1 cellular context compared by ENCODE assay signal in the genomic region with DNA sequence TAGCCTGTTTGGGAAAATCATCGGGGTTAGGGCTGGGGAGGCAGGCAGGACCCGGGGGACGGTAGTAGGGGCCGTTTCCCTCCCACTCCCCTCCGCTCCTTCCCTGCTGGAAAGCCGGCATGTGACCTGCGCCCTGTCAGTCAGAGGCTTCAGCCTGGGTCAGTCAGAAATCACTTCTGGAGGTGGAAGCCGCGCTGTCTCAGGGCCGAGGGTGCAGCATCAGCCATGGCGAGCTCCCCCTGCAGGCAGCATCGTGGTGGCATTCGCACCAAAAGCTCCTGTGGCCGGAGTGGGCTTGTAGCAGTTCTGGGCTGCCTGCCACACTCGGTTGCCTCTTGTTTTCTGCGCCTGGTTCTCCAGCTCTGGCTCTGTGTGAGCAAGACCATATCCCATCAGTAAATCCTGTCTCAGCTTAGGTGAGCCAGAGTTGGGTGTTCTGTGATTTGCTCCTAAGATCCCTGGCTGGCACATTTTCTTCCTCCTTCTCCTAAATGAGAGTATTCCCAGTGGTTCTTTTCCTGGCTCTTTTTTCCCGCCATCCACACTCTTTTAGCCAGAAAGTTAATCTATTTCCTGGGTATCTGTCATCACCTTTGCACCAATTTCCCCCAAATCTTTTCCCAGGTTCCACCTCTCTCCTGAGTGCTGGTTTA.
A peak's percentile ranks its signal among the peaks of the same experiment; 100 is the strongest.
TF ChIP-seq lines count a peak whose summit lies in the region.

No MANE protein-coding gene starts in this region.

TF ChIP-seq in HepG2, 621 proteins besides CTCF, POLR2A, EP300 and RAD21 (continued from another document and continues in another):
- TF ChIP-seq, protein P1, sequence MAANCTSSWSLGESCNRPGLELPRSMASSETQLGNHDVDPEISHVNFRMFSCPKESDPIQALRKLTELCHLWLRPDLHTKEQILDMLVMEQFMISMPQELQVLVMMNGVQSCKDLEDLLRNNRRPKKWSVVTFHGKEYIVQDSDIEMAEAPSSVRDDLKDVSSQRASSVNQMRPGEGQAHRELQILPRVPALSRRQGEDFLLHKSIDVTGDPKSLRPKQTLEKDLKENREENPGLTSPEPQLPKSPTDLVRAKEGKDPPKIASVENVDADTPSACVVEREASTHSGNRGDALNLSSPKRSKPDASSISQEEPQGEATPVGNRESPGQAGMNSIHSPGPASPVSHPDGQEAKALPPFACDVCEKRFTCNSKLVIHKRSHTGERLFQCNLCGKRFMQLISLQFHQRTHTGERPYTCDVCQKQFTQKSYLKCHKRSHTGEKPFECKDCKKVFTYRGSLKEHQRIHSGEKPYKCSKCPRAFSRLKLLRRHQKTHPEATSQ (CRISPR knock-in tag; IDR thresholded peaks at IDR 0.05; ENCODE audit: borderline replicate concordance): no peak
- peak; percentile 35; the same call in 1 of the 2 replicates for TF ChIP-seq SAP130 (CRISPR knock-in tag; IDR thresholded peaks at IDR 0.05; ENCODE audit: low read depth)
- no peak for TF ChIP-seq ZNF180 (CRISPR knock-in tag; IDR thresholded peaks at IDR 0.05; ENCODE audit: borderline replicate concordance, low read depth)
- no peak for TF ChIP-seq NFE2L2 (IDR thresholded peaks at IDR 0.05; ENCODE audit: low read length)
- TF ChIP-seq ZNF749 (CRISPR knock-in tag; IDR thresholded peaks at IDR 0.05; ENCODE audit: borderline replicate concordance): no peak
- TF ChIP-seq, protein P2, sequence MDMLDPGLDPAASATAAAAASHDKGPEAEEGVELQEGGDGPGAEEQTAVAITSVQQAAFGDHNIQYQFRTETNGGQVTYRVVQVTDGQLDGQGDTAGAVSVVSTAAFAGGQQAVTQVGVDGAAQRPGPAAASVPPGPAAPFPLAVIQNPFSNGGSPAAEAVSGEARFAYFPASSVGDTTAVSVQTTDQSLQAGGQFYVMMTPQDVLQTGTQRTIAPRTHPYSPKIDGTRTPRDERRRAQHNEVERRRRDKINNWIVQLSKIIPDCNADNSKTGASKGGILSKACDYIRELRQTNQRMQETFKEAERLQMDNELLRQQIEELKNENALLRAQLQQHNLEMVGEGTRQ (IDR thresholded peaks at IDR 0.05; ENCODE audit: low read depth, low read length): no peak
- TF ChIP-seq, protein P2 (CRISPR knock-in tag; IDR thresholded peaks at IDR 0.05; ENCODE audit: borderline replicate concordance): peak; percentile 45; the same call in 1 of the 2 replicates
- no peak for TF ChIP-seq HOXA3 (CRISPR knock-in tag; IDR thresholded peaks at IDR 0.05)
- no peak for TF ChIP-seq ZNF619 (CRISPR knock-in tag; IDR thresholded peaks at IDR 0.05)
- no peak; the same call in 1 of the 2 replicates for TF ChIP-seq ZNF136 (CRISPR knock-in tag; IDR thresholded peaks at IDR 0.05; ENCODE audit: low read depth)
- TF ChIP-seq, protein P3, sequence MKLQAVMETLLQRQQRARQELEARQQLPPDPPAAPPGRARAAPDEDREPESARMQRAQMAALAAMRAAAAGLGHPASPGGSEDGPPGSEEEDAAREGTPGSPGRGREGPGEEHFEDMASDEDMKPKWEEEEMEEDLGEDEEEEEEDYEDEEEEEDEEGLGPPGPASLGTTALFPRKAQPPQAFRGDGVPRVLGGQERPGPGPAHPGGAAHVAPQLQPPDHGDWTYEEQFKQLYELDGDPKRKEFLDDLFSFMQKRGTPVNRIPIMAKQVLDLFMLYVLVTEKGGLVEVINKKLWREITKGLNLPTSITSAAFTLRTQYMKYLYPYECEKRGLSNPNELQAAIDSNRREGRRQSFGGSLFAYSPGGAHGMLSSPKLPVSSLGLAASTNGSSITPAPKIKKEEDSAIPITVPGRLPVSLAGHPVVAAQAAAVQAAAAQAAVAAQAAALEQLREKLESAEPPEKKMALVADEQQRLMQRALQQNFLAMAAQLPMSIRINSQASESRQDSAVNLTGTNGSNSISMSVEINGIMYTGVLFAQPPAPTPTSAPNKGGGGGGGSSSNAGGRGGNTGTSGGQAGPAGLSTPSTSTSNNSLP (IDR thresholded peaks at IDR 0.05; ENCODE audit: low read depth, low read length): no peak
- TF ChIP-seq SIN3A (IDR thresholded peaks at IDR 0.05; ENCODE audit: borderline replicate concordance, low read depth, low read length): no peak
- no peak for TF ChIP-seq ZNF558 (CRISPR knock-in tag; IDR thresholded peaks at IDR 0.05; ENCODE audit: borderline replicate concordance)
- TF ChIP-seq ZNF264 (CRISPR knock-in tag; IDR thresholded peaks at IDR 0.05): no peak
- TF ChIP-seq REPIN1 (CRISPR knock-in tag; IDR thresholded peaks at IDR 0.05; ENCODE audit: borderline replicate concordance, low read depth): peak; percentile 58; the same call in 1 of the 2 replicates
- no peak for TF ChIP-seq DR1 (CRISPR knock-in tag; IDR thresholded peaks at IDR 0.05)
- no peak for TF ChIP-seq SRF (IDR thresholded peaks at IDR 0.05; ENCODE audit: low read depth, low read length)
- TF ChIP-seq SRY (CRISPR knock-in tag; IDR thresholded peaks at IDR 0.05): no peak
- no peak for TF ChIP-seq ZNF274 (CRISPR knock-in tag; IDR thresholded peaks at IDR 0.05)
- TF ChIP-seq ZBTB7B (CRISPR knock-in tag; IDR thresholded peaks at IDR 0.05): peak; percentile 56; the same call in 1 of the 2 replicates
- TF ChIP-seq, protein P4, sequence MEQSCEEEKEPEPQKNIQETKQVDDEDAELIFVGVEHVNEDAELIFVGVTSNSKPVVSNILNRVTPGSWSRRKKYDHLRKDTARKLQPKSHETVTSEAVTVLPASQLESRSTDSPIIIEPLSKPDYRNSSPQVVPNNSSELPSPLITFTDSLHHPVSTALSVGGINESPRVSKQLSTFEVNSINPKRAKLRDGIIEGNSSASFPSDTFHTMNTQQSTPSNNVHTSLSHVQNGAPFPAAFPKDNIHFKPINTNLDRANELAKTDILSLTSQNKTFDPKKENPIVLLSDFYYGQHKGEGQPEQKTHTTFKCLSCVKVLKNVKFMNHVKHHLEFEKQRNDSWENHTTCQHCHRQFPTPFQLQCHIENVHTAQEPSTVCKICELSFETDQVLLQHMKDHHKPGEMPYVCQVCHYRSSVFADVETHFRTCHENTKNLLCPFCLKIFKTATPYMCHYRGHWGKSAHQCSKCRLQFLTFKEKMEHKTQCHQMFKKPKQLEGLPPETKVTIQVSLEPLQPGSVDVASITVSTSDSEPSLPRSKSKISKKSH (CRISPR knock-in tag; IDR thresholded peaks at IDR 0.05; ENCODE audit: borderline replicate concordance): peak; percentile 67; the same call in 1 of the 2 replicates
- no peak for TF ChIP-seq CAMTA2 (CRISPR knock-in tag; IDR thresholded peaks at IDR 0.05; ENCODE audit: borderline replicate concordance)
- TF ChIP-seq SMARCE1 (IDR thresholded peaks at IDR 0.05; ENCODE audit: borderline replicate concordance): no peak
- TF ChIP-seq ZNF766 (CRISPR knock-in tag; IDR thresholded peaks at IDR 0.05; ENCODE audit: borderline replicate concordance): no peak
- TF ChIP-seq, protein P5, sequence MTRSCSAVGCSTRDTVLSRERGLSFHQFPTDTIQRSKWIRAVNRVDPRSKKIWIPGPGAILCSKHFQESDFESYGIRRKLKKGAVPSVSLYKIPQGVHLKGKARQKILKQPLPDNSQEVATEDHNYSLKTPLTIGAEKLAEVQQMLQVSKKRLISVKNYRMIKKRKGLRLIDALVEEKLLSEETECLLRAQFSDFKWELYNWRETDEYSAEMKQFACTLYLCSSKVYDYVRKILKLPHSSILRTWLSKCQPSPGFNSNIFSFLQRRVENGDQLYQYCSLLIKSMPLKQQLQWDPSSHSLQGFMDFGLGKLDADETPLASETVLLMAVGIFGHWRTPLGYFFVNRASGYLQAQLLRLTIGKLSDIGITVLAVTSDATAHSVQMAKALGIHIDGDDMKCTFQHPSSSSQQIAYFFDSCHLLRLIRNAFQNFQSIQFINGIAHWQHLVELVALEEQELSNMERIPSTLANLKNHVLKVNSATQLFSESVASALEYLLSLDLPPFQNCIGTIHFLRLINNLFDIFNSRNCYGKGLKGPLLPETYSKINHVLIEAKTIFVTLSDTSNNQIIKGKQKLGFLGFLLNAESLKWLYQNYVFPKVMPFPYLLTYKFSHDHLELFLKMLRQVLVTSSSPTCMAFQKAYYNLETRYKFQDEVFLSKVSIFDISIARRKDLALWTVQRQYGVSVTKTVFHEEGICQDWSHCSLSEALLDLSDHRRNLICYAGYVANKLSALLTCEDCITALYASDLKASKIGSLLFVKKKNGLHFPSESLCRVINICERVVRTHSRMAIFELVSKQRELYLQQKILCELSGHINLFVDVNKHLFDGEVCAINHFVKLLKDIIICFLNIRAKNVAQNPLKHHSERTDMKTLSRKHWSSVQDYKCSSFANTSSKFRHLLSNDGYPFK (CRISPR knock-in tag; IDR thresholded peaks at IDR 0.05; ENCODE audit: borderline replicate concordance): peak; percentile 64; the same call in 1 of the 2 replicates
- TF ChIP-seq, protein P6, sequence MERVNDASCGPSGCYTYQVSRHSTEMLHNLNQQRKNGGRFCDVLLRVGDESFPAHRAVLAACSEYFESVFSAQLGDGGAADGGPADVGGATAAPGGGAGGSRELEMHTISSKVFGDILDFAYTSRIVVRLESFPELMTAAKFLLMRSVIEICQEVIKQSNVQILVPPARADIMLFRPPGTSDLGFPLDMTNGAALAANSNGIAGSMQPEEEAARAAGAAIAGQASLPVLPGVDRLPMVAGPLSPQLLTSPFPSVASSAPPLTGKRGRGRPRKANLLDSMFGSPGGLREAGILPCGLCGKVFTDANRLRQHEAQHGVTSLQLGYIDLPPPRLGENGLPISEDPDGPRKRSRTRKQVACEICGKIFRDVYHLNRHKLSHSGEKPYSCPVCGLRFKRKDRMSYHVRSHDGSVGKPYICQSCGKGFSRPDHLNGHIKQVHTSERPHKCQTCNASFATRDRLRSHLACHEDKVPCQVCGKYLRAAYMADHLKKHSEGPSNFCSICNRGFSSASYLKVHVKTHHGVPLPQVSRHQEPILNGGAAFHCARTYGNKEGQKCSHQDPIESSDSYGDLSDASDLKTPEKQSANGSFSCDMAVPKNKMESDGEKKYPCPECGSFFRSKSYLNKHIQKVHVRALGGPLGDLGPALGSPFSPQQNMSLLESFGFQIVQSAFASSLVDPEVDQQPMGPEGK (CRISPR knock-in tag; IDR thresholded peaks at IDR 0.05): peak; percentile 62; the same call in 1 of the 2 replicates
- TF ChIP-seq, protein P7, sequence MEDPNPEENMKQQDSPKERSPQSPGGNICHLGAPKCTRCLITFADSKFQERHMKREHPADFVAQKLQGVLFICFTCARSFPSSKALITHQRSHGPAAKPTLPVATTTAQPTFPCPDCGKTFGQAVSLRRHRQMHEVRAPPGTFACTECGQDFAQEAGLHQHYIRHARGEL (CRISPR knock-in tag; IDR thresholded peaks at IDR 0.05): no peak
- 0 out of 2 replicates have a peak, but pooled peaks have one; percentile 15 for TF ChIP-seq HDAC2 (CRISPR knock-in tag; IDR thresholded peaks at IDR 0.05)
- no peak for TF ChIP-seq SOX6 (IDR thresholded peaks at IDR 0.05)
- TF ChIP-seq SOX6 (CRISPR knock-in tag; IDR thresholded peaks at IDR 0.05): peak; percentile 26; the same call in 1 of the 2 replicates
- TF ChIP-seq NCOA5 (CRISPR knock-in tag; IDR thresholded peaks at IDR 0.05): no peak
- TF ChIP-seq ZNF678 (CRISPR knock-in tag; IDR thresholded peaks at IDR 0.05): no peak
- no peak for TF ChIP-seq ZBTB42 (CRISPR knock-in tag; IDR thresholded peaks at IDR 0.05)
- TF ChIP-seq ZNF24 (IDR thresholded peaks at IDR 0.05): no peak
- no peak for TF ChIP-seq TP53 (CRISPR knock-in tag; conservative IDR thresholded peaks at IDR 0.05)
- no peak for TF ChIP-seq ZNF543 (CRISPR knock-in tag; IDR thresholded peaks at IDR 0.05)
- TF ChIP-seq, protein P8, sequence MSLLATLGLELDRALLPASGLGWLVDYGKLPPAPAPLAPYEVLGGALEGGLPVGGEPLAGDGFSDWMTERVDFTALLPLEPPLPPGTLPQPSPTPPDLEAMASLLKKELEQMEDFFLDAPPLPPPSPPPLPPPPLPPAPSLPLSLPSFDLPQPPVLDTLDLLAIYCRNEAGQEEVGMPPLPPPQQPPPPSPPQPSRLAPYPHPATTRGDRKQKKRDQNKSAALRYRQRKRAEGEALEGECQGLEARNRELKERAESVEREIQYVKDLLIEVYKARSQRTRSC (CRISPR knock-in tag; IDR thresholded peaks at IDR 0.05; ENCODE audit: low read depth): no peak
- 0 out of 2 replicates have a peak, but pooled peaks have one; percentile 29 for TF ChIP-seq ISL2 (CRISPR knock-in tag; IDR thresholded peaks at IDR 0.05)
- no peak for TF ChIP-seq NFYC (CRISPR knock-in tag; IDR thresholded peaks at IDR 0.05)
- no peak for TF ChIP-seq ZFAT (CRISPR knock-in tag; conservative IDR thresholded peaks at IDR 0.05)
- TF ChIP-seq CC2D1A (CRISPR knock-in tag; IDR thresholded peaks at IDR 0.05): no peak
- TF ChIP-seq RFXAP (CRISPR knock-in tag; IDR thresholded peaks at IDR 0.05; ENCODE audit: borderline replicate concordance): no peak; the same call in 1 of the 2 replicates
- TF ChIP-seq TEAD2 (CRISPR knock-in tag; IDR thresholded peaks at IDR 0.05): no peak
- no peak for TF ChIP-seq GPN1 (CRISPR knock-in tag; IDR thresholded peaks at IDR 0.05; ENCODE audit: borderline replicate concordance)
- TF ChIP-seq, protein P9, sequence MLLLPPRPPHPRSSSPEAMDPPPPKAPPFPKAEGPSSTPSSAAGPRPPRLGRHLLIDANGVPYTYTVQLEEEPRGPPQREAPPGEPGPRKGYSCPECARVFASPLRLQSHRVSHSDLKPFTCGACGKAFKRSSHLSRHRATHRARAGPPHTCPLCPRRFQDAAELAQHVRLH (CRISPR knock-in tag; IDR thresholded peaks at IDR 0.05; ENCODE audit: borderline replicate concordance, low read depth): peak; percentile 76; the same call in 1 of the 2 replicates
- TF ChIP-seq, protein P10, sequence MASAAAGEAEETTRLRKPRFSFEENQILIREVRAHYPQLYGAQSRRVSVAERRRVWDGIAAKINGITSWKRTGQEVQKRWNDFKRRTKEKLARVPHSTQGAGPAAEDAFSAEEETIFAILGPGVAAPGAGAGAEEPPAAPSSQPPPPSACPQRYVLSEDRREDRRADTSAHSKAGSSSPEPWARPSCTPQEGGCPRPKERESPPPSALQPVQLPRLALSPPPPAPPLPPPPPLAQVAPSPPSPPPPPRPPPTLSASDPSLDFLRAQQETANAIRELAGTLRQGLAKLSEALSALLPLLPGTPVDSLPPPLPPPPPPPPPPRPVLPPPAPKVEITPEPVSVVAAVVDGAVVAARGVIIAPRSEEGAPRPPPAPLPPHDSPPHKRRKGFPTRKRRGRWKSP (CRISPR knock-in tag; IDR thresholded peaks at IDR 0.05): peak; percentile 26; the same call in 1 of the 2 replicates
- TF ChIP-seq, protein P11, sequence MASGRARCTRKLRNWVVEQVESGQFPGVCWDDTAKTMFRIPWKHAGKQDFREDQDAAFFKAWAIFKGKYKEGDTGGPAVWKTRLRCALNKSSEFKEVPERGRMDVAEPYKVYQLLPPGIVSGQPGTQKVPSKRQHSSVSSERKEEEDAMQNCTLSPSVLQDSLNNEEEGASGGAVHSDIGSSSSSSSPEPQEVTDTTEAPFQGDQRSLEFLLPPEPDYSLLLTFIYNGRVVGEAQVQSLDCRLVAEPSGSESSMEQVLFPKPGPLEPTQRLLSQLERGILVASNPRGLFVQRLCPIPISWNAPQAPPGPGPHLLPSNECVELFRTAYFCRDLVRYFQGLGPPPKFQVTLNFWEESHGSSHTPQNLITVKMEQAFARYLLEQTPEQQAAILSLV (CRISPR knock-in tag; IDR thresholded peaks at IDR 0.05; ENCODE audit: borderline replicate concordance): 0 out of 2 replicates have a peak, but pooled peaks have one; percentile 36
- peak; percentile 54; the same call in 1 of the 2 replicates for TF ChIP-seq MEIS1 (CRISPR knock-in tag; IDR thresholded peaks at IDR 0.05; ENCODE audit: borderline replicate concordance)
- TF ChIP-seq SALL1 (CRISPR knock-in tag; IDR thresholded peaks at IDR 0.05): peak; percentile 58; the same call in 1 of the 2 replicates
- no peak for TF ChIP-seq SETDB1 (CRISPR knock-in tag; IDR thresholded peaks at IDR 0.05; ENCODE audit: borderline replicate concordance)
